21 cellular contexts compared by ENCODE assay signal in the genomic region with DNA sequence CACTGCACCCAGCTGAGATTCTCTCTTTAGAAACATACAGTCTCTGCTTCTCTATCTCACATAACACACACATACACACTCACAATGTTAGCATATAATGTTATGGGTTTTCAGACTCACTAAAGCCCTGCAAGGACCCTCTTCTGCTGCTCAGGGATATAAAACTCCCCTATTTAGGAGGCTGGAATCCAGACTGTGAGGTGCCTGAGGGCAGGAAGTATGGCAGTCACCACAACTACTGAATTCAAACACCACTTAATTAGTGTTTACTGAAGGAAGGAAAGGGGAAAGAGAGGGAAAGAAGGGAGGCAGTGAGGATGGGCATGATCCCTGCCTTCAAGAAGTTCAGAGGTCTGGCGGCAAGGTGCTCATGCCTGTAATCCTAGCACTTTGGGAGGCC. TPM values are rescaled to one million over a fixed set of nuclear protein-coding genes. Genes with fewer than 3 reads are reported as not detected.
"Had no signal": no experiment of that assay in that cellular context is flagged by ENCODE, and none has a peak within 500 bp of the region (broad histone marks: within the 10 kb centered on the region; RNA-seq: fewer than 3 reads in every experiment).

No MANE protein-coding gene starts in this region.

- DNase-seq: activated CD4-positive, alpha-beta T cell treated with anti-CD3 and anti-CD28 coated beads for 4 hours; activated CD8-positive, alpha-beta T cell treated with anti-CD3 and anti-CD28 coated beads, Interleukin-2, amount 10 ng/mL, durations not matched to agents 7 days and 5 days; activated effector memory CD4-positive, alpha-beta T cell treated with anti-CD3 and anti-CD28 coated beads, Interleukin-2, amount 50 U/mL, for 16 hours; activated naive CD4-positive, alpha-beta T cell treated with Interleukin-2 at 50 U/mL for 16 hours; activated T-cell treated with anti-CD3 and anti-CD28 coated beads, Interleukin-2, amount 50 U/mL, for 4 hours; amygdala; brain microvascular endothelial cell; cerebellar nuclear complex; KG1; NCI-H524; NCI-H82; Peyer's patch; Right ventricle myocardium superior; SJCRH30; SW 1271 had no signal

- H3K4me3 ChIP-seq: cardiac muscle cell, Peyer's patch, SJCRH30 had no signal

- H3K9me3 ChIP-seq: Peyer's patch, SJCRH30 had no signal

- H3K36me3 ChIP-seq: brain microvascular endothelial cell, cardiac muscle cell, Peyer's patch, SJCRH30 had no signal

- H3K36me3 Mint-ChIP-seq: activated naive CD4-positive, alpha-beta T cell treated with anti-CD3 and anti-CD28 coated beads, Interleukin-2, amount 50 U/mL, for 72 hours had no signal

- H3K27ac ChIP-seq: brain microvascular endothelial cell, cardiac muscle cell, Peyer's patch, RWPE1, SJCRH30 had no signal

- H3K9me3 Mint-ChIP-seq: activated naive CD4-positive, alpha-beta T cell treated with anti-CD3 and anti-CD28 coated beads, Interleukin-2, amount 50 U/mL, for 72 hours; activated T-cell treated with anti-CD3 and anti-CD28 coated beads, Interleukin-2, amount 50 U/mL, for 4 hours had no signal

- ATAC-seq: activated CD4-positive, CD25-positive, alpha-beta regulatory T cell treated with anti-CD3 and anti-CD28 coated beads, Interleukin-2, amount 50 U/mL, for 24 hours; activated CD8-positive, alpha-beta T cell treated with anti-CD3 and anti-CD28 coated beads, Interleukin-2, amount 10 ng/mL, durations not matched to agents 7 days and 5 days; activated naive CD4-positive, alpha-beta T cell treated with anti-CD3 and anti-CD28 coated beads, Interleukin-2, amount 50 U/mL, for 72 hours; activated T-cell treated with anti-CD3 and anti-CD28 coated beads, Interleukin-2, amount 50 U/mL, for 4 hours; SK-N-SH treated with all-trans-retinoic acid at 6 μM for 48 hours had no signal

- H3K4me3 Mint-ChIP-seq: activated CD8-positive, alpha-beta T cell treated with anti-CD3 and anti-CD28 coated beads, Interleukin-2, amount 10 ng/mL, durations not matched to agents 7 days and 5 days; activated T-cell treated with anti-CD3 and anti-CD28 coated beads, Interleukin-2, amount 50 U/mL, for 4 hours had no signal

- H3K27ac Mint-ChIP-seq: activated CD8-positive, alpha-beta T cell treated with anti-CD3 and anti-CD28 coated beads, Interleukin-2, amount 10 ng/mL, durations not matched to agents 7 days and 5 days; activated naive CD4-positive, alpha-beta T cell treated with anti-CD3 and anti-CD28 coated beads, Interleukin-2, amount 50 U/mL, for 72 hours had no signal

RNA-seq across cellular contexts. Expression of a gene that starts 40.8 kb away (rescaled TPM):
- total RNA-seq: LHCN-M2, Right ventricle myocardium superior had no signal
